Comparison of ENCODE assay signal across 8 cellular contexts in the genomic region with DNA sequence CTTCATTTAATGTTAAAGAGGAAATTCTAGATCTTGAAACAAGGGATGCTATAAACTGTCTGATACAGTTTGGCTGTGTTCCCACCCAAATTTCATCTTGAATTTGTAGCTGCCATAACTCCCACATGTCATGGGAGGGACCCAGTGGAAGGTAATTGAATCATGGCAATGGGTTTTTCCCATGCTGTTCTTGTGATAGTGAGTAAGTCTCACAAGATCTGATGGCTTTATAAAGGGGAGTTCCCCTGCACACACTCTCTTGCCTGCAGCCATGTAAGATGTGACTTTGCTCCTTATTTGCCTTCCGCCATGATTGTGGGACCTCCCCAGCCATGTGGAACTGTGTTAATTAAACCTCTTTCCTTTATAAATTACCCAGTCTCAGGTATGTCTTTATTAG.
DNase-seq lines count a peak whose midpoint lies in the region; ATAC-seq and TF ChIP-seq lines count a peak whose summit lies in the region.
"Not testable (repeated sequence)": the region's sequence is repeated elsewhere in the genome, so short reads cannot be mapped to it uniquely, and the experiment has no call there.

No MANE protein-coding gene starts in this region.

- not testable (repeated sequence) for H3K27me3 ChIP-seq in mammary epithelial cell (ENCODE audit: insufficient read depth, low read length)

- CTCF ChIA-PET in activated CD4-positive, alpha-beta memory T cell treated with anti-CD3 and anti-CD28 coated beads for 36 hours (lab: Charles Lee), result not testable (repeated sequence)
- CTCF ChIA-PET in mammary epithelial cell (lab: Charles Lee; ENCODE audit: low non-redundant PET), result interaction anchor here (0.7 kb wide), 1 partner anchor 11 kb away, joined by 3 read pairs; no protein-coding TSS in a partner anchor

- H3K4me1 ChIP-seq in mammary epithelial cell (ENCODE audit: insufficient read depth, low read length), result peaks cover 18% of the 10 kb centered on the region

- H3K9me3 Mint-ChIP-seq in T-helper 2 cell treated with Interferon-gamma antibody and Interleukin-4, amounts not matched to agents 5 μg/mL and 100 μg/mL, for 36 hours; activated CD4-positive, alpha-beta memory T cell treated with anti-CD3 and anti-CD28 coated beads for 36 hours; activated T-cell treated with anti-CD3 and anti-CD28 coated beads, Interleukin-2, amount 50 U/mL, for 72 hours; activated naive CD4-positive, alpha-beta T cell treated with anti-CD3 and anti-CD28 coated beads, Interleukin-2, amount 50 U/mL, for 24 hours; stimulated activated naive CD8-positive, alpha-beta T cell treated with anti-CD3 and anti-CD28 coated beads, Interleukin-15, Interleukin-2, amounts not matched to agents 100 ng/mL and 50 ng/mL, for 24 hours: not testable (repeated sequence)

- H3K4me3 Mint-ChIP-seq in T-helper 2 cell treated with Interferon-gamma antibody and Interleukin-4, amounts not matched to agents 5 μg/mL and 100 μg/mL, for 36 hours; activated CD4-positive, alpha-beta memory T cell treated with anti-CD3 and anti-CD28 coated beads for 36 hours; activated T-cell treated with anti-CD3 and anti-CD28 coated beads, Interleukin-2, amount 50 U/mL, for 72 hours; activated naive CD4-positive, alpha-beta T cell treated with anti-CD3 and anti-CD28 coated beads, Interleukin-2, amount 50 U/mL, for 24 hours; stimulated activated naive CD8-positive, alpha-beta T cell treated with anti-CD3 and anti-CD28 coated beads, Interleukin-15, Interleukin-2, amounts not matched to agents 100 ng/mL and 50 ng/mL, for 24 hours: not testable (repeated sequence)

- 71% methylated on average over 1 of the region's 1 CpG for WGBS in mammary epithelial cell (ENCODE audit: low coverage, missing lambda C conversion rate)

- peak; percentile 32 to 33 for ATAC-seq in activated T-cell treated with anti-CD3 and anti-CD28 coated beads, Interleukin-2, amount 50 U/mL, for 72 hours (replicated peaks in 1 of 2)

- not testable (repeated sequence) for H3K9me3 ChIP-seq in mammary epithelial cell (replicated peaks; ENCODE audit: insufficient read depth, low read length)

- H3K27ac ChIP-seq in mammary epithelial cell (ENCODE audit: insufficient read depth, low read depth, low read length), result not testable (repeated sequence)

- H3K4me3 ChIP-seq in mammary epithelial cell (replicated peaks in 1 of 3; ENCODE audit: insufficient read depth in 1 of 3, low read depth in 2 of 3, low read length in 3 of 3), result not testable (repeated sequence)

- not testable (repeated sequence) for BruUV-seq in mammary epithelial cell (replicated peaks; lab: Mats Ljungman, UMichigan)

- not testable (repeated sequence) for H3K4me2 ChIP-seq in mammary epithelial cell (ENCODE audit: insufficient read depth, low read depth, low read length)

- not testable (repeated sequence) for H3K36me3 ChIP-seq in mammary epithelial cell (ENCODE audit: insufficient read depth, low read length)

- not testable (repeated sequence) for H3K27ac Mint-ChIP-seq in T-helper 2 cell treated with Interferon-gamma antibody and Interleukin-4, amounts not matched to agents 5 μg/mL and 100 μg/mL, for 36 hours; activated T-cell treated with anti-CD3 and anti-CD28 coated beads, Interleukin-2, amount 50 U/mL, for 72 hours
- H3K27ac Mint-ChIP-seq in activated CD4-positive, alpha-beta memory T cell treated with anti-CD3 and anti-CD28 coated beads for 36 hours, result peak overlapping the region; percentile 13
- peak overlapping the region; percentile 69 for H3K27ac Mint-ChIP-seq in activated naive CD4-positive, alpha-beta T cell treated with anti-CD3 and anti-CD28 coated beads, Interleukin-2, amount 50 U/mL, for 24 hours
- peak overlapping the region; percentile 92 for H3K27ac Mint-ChIP-seq in stimulated activated naive CD8-positive, alpha-beta T cell treated with anti-CD3 and anti-CD28 coated beads, Interleukin-15, Interleukin-2, amounts not matched to agents 100 ng/mL and 50 ng/mL, for 24 hours

- dilution Hi-C loops in mammary epithelial cell (cut with HindIII; ENCODE audit: low sequenced_read_pairs), result not testable (repeated sequence)

- intact Hi-C loops in activated CD4-positive, alpha-beta memory T cell treated with anti-CD3 and anti-CD28 coated beads for 36 hours (cut with micrococcal nuclease), result loop anchor here (1.0 kb wide), 1 partner anchor 38 kb away; no protein-coding TSS in a partner anchor
- intact Hi-C loops in mammary epithelial cell (cut with micrococcal nuclease), result not testable (repeated sequence)

- H3K27me3 Mint-ChIP-seq in T-helper 2 cell treated with Interferon-gamma antibody and Interleukin-4, amounts not matched to agents 5 μg/mL and 100 μg/mL, for 36 hours (ENCODE audit: low read depth); activated CD4-positive, alpha-beta memory T cell treated with anti-CD3 and anti-CD28 coated beads for 36 hours; activated T-cell treated with anti-CD3 and anti-CD28 coated beads, Interleukin-2, amount 50 U/mL, for 72 hours (ENCODE audit: low read depth); activated naive CD4-positive, alpha-beta T cell treated with anti-CD3 and anti-CD28 coated beads, Interleukin-2, amount 50 U/mL, for 24 hours: not testable (repeated sequence)
- peaks cover 16% of the 10 kb centered on the region for H3K27me3 Mint-ChIP-seq in stimulated activated naive CD8-positive, alpha-beta T cell treated with anti-CD3 and anti-CD28 coated beads, Interleukin-15, Interleukin-2, amounts not matched to agents 100 ng/mL and 50 ng/mL, for 24 hours

- not testable (repeated sequence) for H2AFZ ChIP-seq in mammary epithelial cell (ENCODE audit: low read depth, low read length)

- not testable (repeated sequence) for H3K79me2 ChIP-seq in mammary epithelial cell (ENCODE audit: insufficient read depth, low read length)

- H4K20me1 ChIP-seq in mammary epithelial cell (ENCODE audit: insufficient read depth, low read length), result not testable (repeated sequence)

- not testable (repeated sequence) for H3K36me3 Mint-ChIP-seq in T-helper 2 cell treated with Interferon-gamma antibody and Interleukin-4, amounts not matched to agents 5 μg/mL and 100 μg/mL, for 36 hours (ENCODE audit: low read depth); activated CD4-positive, alpha-beta memory T cell treated with anti-CD3 and anti-CD28 coated beads for 36 hours; activated naive CD4-positive, alpha-beta T cell treated with anti-CD3 and anti-CD28 coated beads, Interleukin-2, amount 50 U/mL, for 24 hours
- peaks cover 3 to 11% of the 10 kb centered on the region in 2 donors for H3K36me3 Mint-ChIP-seq in activated T-cell treated with anti-CD3 and anti-CD28 coated beads, Interleukin-2, amount 50 U/mL, for 72 hours (ENCODE audit: insufficient read depth in 2 of 2)
- peaks cover 18% of the 10 kb centered on the region for H3K36me3 Mint-ChIP-seq in stimulated activated naive CD8-positive, alpha-beta T cell treated with anti-CD3 and anti-CD28 coated beads, Interleukin-15, Interleukin-2, amounts not matched to agents 100 ng/mL and 50 ng/mL, for 24 hours (ENCODE audit: low read depth)

- H3K9ac ChIP-seq in mammary epithelial cell (ENCODE audit: insufficient read depth, low read length), result not testable (repeated sequence)

- not testable (repeated sequence) for H3K4me1 Mint-ChIP-seq in T-helper 2 cell treated with Interferon-gamma antibody and Interleukin-4, amounts not matched to agents 5 μg/mL and 100 μg/mL, for 36 hours (ENCODE audit: low read depth)
- peaks cover 20% of the 10 kb centered on the region for H3K4me1 Mint-ChIP-seq in activated CD4-positive, alpha-beta memory T cell treated with anti-CD3 and anti-CD28 coated beads for 36 hours (ENCODE audit: low read depth)
- H3K4me1 Mint-ChIP-seq in activated T-cell treated with anti-CD3 and anti-CD28 coated beads, Interleukin-2, amount 50 U/mL, for 72 hours (ENCODE audit: low read depth), result peaks cover 45% of the 10 kb centered on the region
- H3K4me1 Mint-ChIP-seq in activated naive CD4-positive, alpha-beta T cell treated with anti-CD3 and anti-CD28 coated beads, Interleukin-2, amount 50 U/mL, for 24 hours, result peaks cover 14% of the 10 kb centered on the region
- peaks cover 28% of the 10 kb centered on the region for H3K4me1 Mint-ChIP-seq in stimulated activated naive CD8-positive, alpha-beta T cell treated with anti-CD3 and anti-CD28 coated beads, Interleukin-15, Interleukin-2, amounts not matched to agents 100 ng/mL and 50 ng/mL, for 24 hours (ENCODE audit: low read depth)

- not testable (repeated sequence) for TF ChIP-seq CTCF in mammary epithelial cell (conservative IDR thresholded peaks at IDR 0.05 in 1 of 2, IDR thresholded peaks at IDR 0.05 in 1 of 2; ENCODE audit: extremely low read depth in 1 of 2, insufficient read depth in 1 of 2, low read depth in 1 of 2, low read length in 2 of 2)

- DNase-seq in T-helper 2 cell treated with Interferon-gamma antibody and Interleukin-4, amounts not matched to agents 5 μg/mL and 100 μg/mL, for 36 hours (ENCODE audit: low spot score), result peak; percentile 53
- peak; percentile 40 for DNase-seq in activated CD4-positive, alpha-beta memory T cell treated with anti-CD3 and anti-CD28 coated beads for 36 hours
- DNase-seq in activated T-cell treated with anti-CD3 and anti-CD28 coated beads, Interleukin-2, amount 50 U/mL, for 72 hours, result peak; percentile 13 to 15
- DNase-seq in mammary epithelial cell, result peak; percentile 46
- peak; percentile 7 for DNase-seq in stimulated activated CD4-positive, alpha-beta T cell treated with anti-CD3 and anti-CD28 coated beads, Interleukin-12 subunit alpha, Interleukin-12 subunit beta, amount 100 ng/mL, for 4 hours
- DNase-seq in stimulated activated CD4-positive, alpha-beta T cell treated with anti-CD3 and anti-CD28 coated beads, Interleukin-4, amount 100 ng/mL, for 1 hour, result peak; percentile 4

- POLR2A ChIA-PET in activated CD4-positive, alpha-beta memory T cell treated with anti-CD3 and anti-CD28 coated beads for 36 hours (lab: Charles Lee), result interaction anchor here (0.6 to 1.1 kb wide), 2 partner anchors 38 to 213 kb away, joined by 3 to 4 read pairs; partner anchors contain the start of gene RPS13

- in situ Hi-C loops in mammary epithelial cell (cut with MboI; ENCODE audit: low sequenced_read_pairs in 2 of 2), result not testable (repeated sequence)
